15 cellular contexts compared by ENCODE assay signal in genomic region chr2:105644174-105644980, GRCh38.
DNase-seq lines count a peak whose midpoint lies in the region; ATAC-seq, FAIRE-seq and TF ChIP-seq lines count a peak whose summit lies in the region.
"Had no signal": no experiment of that assay in that cellular context is flagged by ENCODE, and none has a peak within 500 bp of the region (broad histone marks: within the 10 kb centered on the region; RNA-seq: fewer than 3 reads in every experiment).

No MANE protein-coding gene starts in this region.

- ATAC-seq in pancreas, result peak in 3 of 4 donors; percentile 36 to 58 (median 58)
- no peak for ATAC-seq in activated T-cell treated with anti-CD3 and anti-CD28 coated beads, Interleukin-2, amount 50 U/mL, for 72 hours (replicated peaks in 1 of 2)
- no peak for ATAC-seq in HG02938 (IDR thresholded peaks at IDR 0.05; ENCODE audit: unreplicated experiment)
- ATAC-seq: activated T-helper 17 cell treated with anti-CD3 and anti-CD28 coated beads, Interleukin-2, amount 50 U/mL, for 72 hours had no signal

- no peak overlapping the region for H3K4me3 Mint-ChIP-seq in activated T-cell treated with anti-CD3 and anti-CD28 coated beads, Interleukin-2, amount 50 U/mL, for 72 hours
- H3K4me3 Mint-ChIP-seq: activated B cell treated with CpG ODN at 0.5 μM for 24 hours; activated T-helper 17 cell treated with anti-CD3 and anti-CD28 coated beads, Interleukin-2, amount 50 U/mL, for 72 hours had no signal

- DNase-seq in Ammon's horn (ENCODE audit: low spot score) (peak; percentile 31), NCI-H748 treated with DMSO at 0.1 percent for 48 hours (lab: John Stamatoyannopoulos, UW) (peak; percentile 11), fibroblast of mammary gland (ENCODE audit: low read depth) (peak; percentile 39), pancreas (no peak)
- DNase-seq in stimulated activated CD8-positive, alpha-beta memory T cell treated with anti-CD3 and anti-CD28 coated beads, Interleukin-4, amount 100 ng/mL, for 48 hours, result no peak
- DNase-seq in activated T-cell treated with anti-CD3 and anti-CD28 coated beads, Interleukin-2, amount 50 U/mL, for 72 hours, result no peak
- no peak for DNase-seq in activated T-cell treated with anti-CD3 and anti-CD28 coated beads, Interleukin-2, amount 50 U/mL, for 48 hours
- DNase-seq: activated B cell treated with CpG ODN at 0.5 μM for 24 hours; central memory CD4-positive, alpha-beta T cell; HCEC 1CT; midbrain; SHP77 treated with DMSO at 0.1 percent for 48 hours had no signal

- peaks cover 5 to 21% (median 16%) of the 10 kb centered on the region in 3 donors for H3K4me1 ChIP-seq in pancreas

- H3K9me3 Mint-ChIP-seq in activated T-cell treated with anti-CD3 and anti-CD28 coated beads, Interleukin-2, amount 50 U/mL, for 72 hours, result no peaks in the 10 kb centered on the region

- no peaks in the 10 kb centered on the region for H3K36me3 Mint-ChIP-seq in activated T-cell treated with anti-CD3 and anti-CD28 coated beads, Interleukin-2, amount 50 U/mL, for 72 hours (ENCODE audit: insufficient read depth in 2 of 2)

- H3K27ac Mint-ChIP-seq in activated T-cell treated with anti-CD3 and anti-CD28 coated beads, Interleukin-2, amount 50 U/mL, for 72 hours, result no peak overlapping the region
- H3K27ac Mint-ChIP-seq: activated B cell treated with CpG ODN at 0.5 μM for 24 hours; activated T-helper 17 cell treated with anti-CD3 and anti-CD28 coated beads, Interleukin-2, amount 50 U/mL, for 72 hours had no signal

- H3K27me3 Mint-ChIP-seq in activated T-cell treated with anti-CD3 and anti-CD28 coated beads, Interleukin-2, amount 50 U/mL, for 72 hours (ENCODE audit: low read depth), result no peaks in the 10 kb centered on the region
- H3K27me3 Mint-ChIP-seq: activated T-helper 17 cell treated with anti-CD3 and anti-CD28 coated beads, Interleukin-2, amount 50 U/mL, for 72 hours had no signal

- no peak for FAIRE-seq in pancreas (lab: Jason Lieb, UNC)

- H3K4me3 ChIP-seq in fibroblast of mammary gland (ENCODE audit: control insufficient read depth, low read depth, low read length) (no peak overlapping the region), pancreas (no peak overlapping the region)
- H3K4me3 ChIP-seq: BLaER1 had no signal

- H3K27me3 ChIP-seq in pancreas, result no peaks in the 10 kb centered on the region
- H3K27me3 ChIP-seq: BLaER1 had no signal

- H3K9me3 ChIP-seq in pancreas, result no peaks in the 10 kb centered on the region
- H3K9me3 ChIP-seq: BLaER1 had no signal

- peak overlapping the region in 3 of 4 donors; percentile 41 to 57 (median 41) for H3K27ac ChIP-seq in pancreas
- H3K27ac ChIP-seq: BLaER1 had no signal

- no peaks in the 10 kb centered on the region for H3K36me3 ChIP-seq in pancreas
- H3K36me3 ChIP-seq: BLaER1 had no signal

- intact Hi-C loops in pancreas (cut with DNase I), result no loop called here

- 16% methylated on average over 18 of the region's 18 CpGs for WGBS in pancreas, 2 donors

- TF ChIP-seq CTCF in fibroblast of mammary gland (conservative IDR thresholded peaks at IDR 0.05; ENCODE audit: control insufficient read depth, insufficient read depth, low read depth, low read length), result no peak
- no peak for TF ChIP-seq CTCF in pancreas (IDR thresholded peaks at IDR 0.05)

- H3K4me1 Mint-ChIP-seq in activated T-cell treated with anti-CD3 and anti-CD28 coated beads, Interleukin-2, amount 50 U/mL, for 72 hours (ENCODE audit: low read depth), result no peaks in the 10 kb centered on the region
- H3K4me1 Mint-ChIP-seq: activated B cell treated with CpG ODN at 0.5 μM for 24 hours; activated T-helper 17 cell treated with anti-CD3 and anti-CD28 coated beads, Interleukin-2, amount 50 U/mL, for 72 hours had no signal

Comparison
In these comparisons a context has a peak if more than half of its experiments do, and no peak if none do; other contexts are left out.
1. DNase-seq: peak in Ammon's horn (single experiment), NCI-H748 treated with DMSO at 0.1 percent for 48 hours (single experiment) and fibroblast of mammary gland (single experiment); none in pancreas (0 of 6), stimulated activated CD8-positive, alpha-beta memory T cell treated with anti-CD3 and anti-CD28 coated beads, Interleukin-4, amount 100 ng/mL, for 48 hours (single experiment), activated T-cell treated with anti-CD3 and anti-CD28 coated beads, Interleukin-2, amount 50 U/mL, for 72 hours (0 of 2) and activated T-cell treated with anti-CD3 and anti-CD28 coated beads, Interleukin-2, amount 50 U/mL, for 48 hours (0 of 2).
2. ATAC-seq: peak in pancreas (3 of 4); none in activated T-cell treated with anti-CD3 and anti-CD28 coated beads, Interleukin-2, amount 50 U/mL, for 72 hours (0 of 2) and HG02938 (single experiment).